14 cellular contexts compared by ENCODE assay signal in genomic region chr11:47267858-47268257, GRCh38. TPM values are rescaled to one million over a fixed set of nuclear protein-coding genes. Genes with fewer than 3 reads are reported as not detected.
DNase-seq lines count a peak whose midpoint lies in the region; ATAC-seq and TF ChIP-seq lines count a peak whose summit lies in the region.
"Had no signal": no experiment of that assay in that cellular context is flagged by ENCODE, and none has a peak within 500 bp of the region (broad histone marks: within the 10 kb centered on the region; RNA-seq: fewer than 3 reads in every experiment).

No MANE protein-coding gene starts in this region.

- intact Hi-C loops in spleen (cut with DNase I; ENCODE audit: low total_unique reads), result no loop called here
- intact Hi-C loops in PC-3 (cut with micrococcal nuclease), result no loop called here

- H3K36me3 Mint-ChIP-seq in T-helper 1 cell treated with Interleukin-12 subunit alpha and Interleukin-12 subunit beta and Interleukin-4 antibody, amounts not matched to agents 30 μg/mL and 1 μg/mL, for 36 hours (ENCODE audit: low read depth), result peaks cover 4% of the 10 kb centered on the region
- H3K36me3 Mint-ChIP-seq in WTC11, result no peaks in the 10 kb centered on the region

- TF ChIP-seq CTCF in WTC11 (IDR thresholded peaks at IDR 0.05), result no peak
- no peak for TF ChIP-seq CTCF in spleen (IDR thresholded peaks at IDR 0.05 in 8 of 11, conservative IDR thresholded peaks at IDR 0.05 in 3 of 11)
- TF ChIP-seq CTCF in PC-3 (conservative IDR thresholded peaks at IDR 0.05; ENCODE audit: low read depth, low read length), result no peak

- CTCF ChIA-PET in WTC11 (lab: Charles Lee), result interaction anchor here (0.7 to 1.8 kb wide), 7 partner anchors 9 to 90 kb away, joined by 3 to 17 read pairs (median 4); partner anchors contain the start of genes ACP2 and NR1H3
- CTCF ChIA-PET in PC-3 (lab: Charles Lee), result no interaction called here

- peaks cover 25% of the 10 kb centered on the region for H3K79me2 ChIP-seq in PC-3 (ENCODE audit: low read length)

- TF ChIP-seq POLR2A in spleen (IDR thresholded peaks at IDR 0.05), result no peak

- no peak overlapping the region for H2AFZ ChIP-seq in PC-3 (ENCODE audit: low read length)

- no peak for DNase-seq in T-helper 1 cell
- no peak for DNase-seq in WTC11 (ENCODE audit: low spot score)
- DNase-seq in spleen, result no peak
- DNase-seq in PC-3, result no peak
- DNase-seq: 8988T; activated CD4-positive, CD25-positive, alpha-beta regulatory T cell treated with anti-CD3 and anti-CD28 coated beads, Interleukin-2, amount 50 U/mL, for 72 hours; NCI-H2029; stimulated activated CD4-positive, alpha-beta T cell treated with anti-CD3 and anti-CD28 coated beads, Interleukin-4, amount 100 ng/mL, for 4 hours had no signal

- H3K36me3 ChIP-seq in iPS-20b (ENCODE audit: insufficient read depth, low read depth, low read length), result no peaks in the 10 kb centered on the region
- H3K36me3 ChIP-seq in spleen, result peaks cover 0 to 5% (median 0%) of the 10 kb centered on the region in 6 donors
- H3K36me3 ChIP-seq in PC-3 (ENCODE audit: low read depth, low read length), result no peaks in the 10 kb centered on the region
- H3K36me3 ChIP-seq: thoracic aorta had no signal

- no peaks in the 10 kb centered on the region for H3K9me2 ChIP-seq in PC-3 (replicated peaks; ENCODE audit: low read length)

- ATAC-seq in WTC11, result no peak
- ATAC-seq in HG02852 (IDR thresholded peaks at IDR 0.05; ENCODE audit: unreplicated experiment), result no peak
- ATAC-seq in PC-3, result no peak
- ATAC-seq in HG02759 (IDR thresholded peaks at IDR 0.05; ENCODE audit: unreplicated experiment), result no peak
- ATAC-seq: Panc1 had no signal

- no peaks in the 10 kb centered on the region for H3K9me3 Mint-ChIP-seq in T-helper 1 cell treated with Interleukin-12 subunit alpha and Interleukin-12 subunit beta and Interleukin-4 antibody, amounts not matched to agents 30 μg/mL and 1 μg/mL, for 36 hours
- no peaks in the 10 kb centered on the region for H3K9me3 Mint-ChIP-seq in WTC11

- H4K20me1 ChIP-seq in PC-3 (ENCODE audit: low read length), result peaks cover 14% of the 10 kb centered on the region; the same call in 1 of the 2 replicates

- no peaks in the 10 kb centered on the region for H3K9me3 ChIP-seq in iPS-20b (ENCODE audit: insufficient read depth, low read depth, low read length)
- no peaks in the 10 kb centered on the region for H3K9me3 ChIP-seq in spleen
- no peaks in the 10 kb centered on the region for H3K9me3 ChIP-seq in PC-3 (ENCODE audit: low read length)
- H3K9me3 ChIP-seq: thoracic aorta had no signal

- POLR2A ChIA-PET in WTC11 (lab: Charles Lee), result interaction anchor here (0.6 to 1.7 kb wide), 4 partner anchors 8 to 83 kb away, joined by 3 to 9 read pairs (median 3); partner anchors contain the start of gene NR1H3
- POLR2A ChIA-PET in PC-3 (lab: Charles Lee; ENCODE audit: unreplicated experiment), result no interaction called here

- H3K4me3 Mint-ChIP-seq in T-helper 1 cell treated with Interleukin-12 subunit alpha and Interleukin-12 subunit beta and Interleukin-4 antibody, amounts not matched to agents 30 μg/mL and 1 μg/mL, for 36 hours, result no peak overlapping the region
- H3K4me3 Mint-ChIP-seq in WTC11, result peak overlapping the region; percentile 92

- no peaks in the 10 kb centered on the region for H3K27me3 Mint-ChIP-seq in T-helper 1 cell treated with Interleukin-12 subunit alpha and Interleukin-12 subunit beta and Interleukin-4 antibody, amounts not matched to agents 30 μg/mL and 1 μg/mL, for 36 hours (ENCODE audit: low read depth)
- H3K27me3 Mint-ChIP-seq in WTC11 (ENCODE audit: low read depth), result no peaks in the 10 kb centered on the region

- no peaks in the 10 kb centered on the region for H3K27me3 ChIP-seq in iPS-20b (ENCODE audit: insufficient read depth, low read length)
- no peaks in the 10 kb centered on the region for H3K27me3 ChIP-seq in spleen (replicated peaks in 1 of 7)
- no peaks in the 10 kb centered on the region for H3K27me3 ChIP-seq in PC-3 (ENCODE audit: low read length)

- peak overlapping the region; percentile 79; the same call in 1 of the 2 replicates for H3K4me3 ChIP-seq in iPS-20b (ENCODE audit: low read length)
- no peak overlapping the region for H3K4me3 ChIP-seq in spleen
- H3K4me3 ChIP-seq in PC-3 (ENCODE audit: low read length), result no peak overlapping the region

- no TSS peak for BruUV-seq in PC-3 (replicated peaks; lab: Mats Ljungman, UMichigan)

- H3K9ac ChIP-seq in iPS-20b (ENCODE audit: low read depth, low read length), result peak overlapping the region; percentile 71; the same call in 1 of the 2 replicates
- H3K9ac ChIP-seq in PC-3 (ENCODE audit: low read length), result no peak overlapping the region

- H3F3A ChIP-seq in PC-3 (ENCODE audit: low read length, unreplicated experiment), result no peaks in the 10 kb centered on the region

- H3K27ac ChIP-seq in iPS-20b (ENCODE audit: low read length) (no peak overlapping the region), spleen (peak overlapping the region in 5 of 8 donors; percentile 96 to 99 (median 98)), PC-3 (ENCODE audit: low read length) (no peak overlapping the region)

- peaks cover 41% of the 10 kb centered on the region for H3K4me1 Mint-ChIP-seq in T-helper 1 cell treated with Interleukin-12 subunit alpha and Interleukin-12 subunit beta and Interleukin-4 antibody, amounts not matched to agents 30 μg/mL and 1 μg/mL, for 36 hours (ENCODE audit: low read depth)
- H3K4me1 Mint-ChIP-seq in WTC11, result peaks cover 39% of the 10 kb centered on the region

- H3K4me2 ChIP-seq in PC-3 (ENCODE audit: low read length), result no peak overlapping the region

- H3K27ac Mint-ChIP-seq in T-helper 1 cell treated with Interleukin-12 subunit alpha and Interleukin-12 subunit beta and Interleukin-4 antibody, amounts not matched to agents 30 μg/mL and 1 μg/mL, for 36 hours, result peak overlapping the region; percentile 39
- H3K27ac Mint-ChIP-seq in WTC11, result peak overlapping the region; percentile 94

- WGBS in spleen, 5 donors, result 54 to 67% (median 61%) methylated on average over 4 of the region's 4 CpGs

- peaks cover 16% of the 10 kb centered on the region for H3K4me1 ChIP-seq in iPS-20b (ENCODE audit: insufficient read depth, low read length)
- peaks cover 30 to 73% (median 58%) of the 10 kb centered on the region in 6 donors for H3K4me1 ChIP-seq in spleen
- peaks cover 30% of the 10 kb centered on the region for H3K4me1 ChIP-seq in PC-3 (ENCODE audit: insufficient read depth, low read length)

TF ChIP-seq in WTC11, 78 proteins besides CTCF, POLR2A, EP300 and RAD21 (continues in another document):
- no peak for TF ChIP-seq ZNF317 (CRISPR knock-in tag; IDR thresholded peaks at IDR 0.05; ENCODE audit: borderline replicate concordance, low read depth)
- no peak for TF ChIP-seq ATF6 (CRISPR knock-in tag; IDR thresholded peaks at IDR 0.05)
- no peak for TF ChIP-seq FOXP4 (CRISPR knock-in tag; IDR thresholded peaks at IDR 0.05)
- TF ChIP-seq MYBL2 (CRISPR knock-in tag; IDR thresholded peaks at IDR 0.05), result no peak
- TF ChIP-seq ZNF219 (CRISPR knock-in tag; IDR thresholded peaks at IDR 0.05; ENCODE audit: borderline replicate concordance), result no peak
- TF ChIP-seq TEAD4 (CRISPR knock-in tag; IDR thresholded peaks at IDR 0.05), result no peak
- TF ChIP-seq SMAD3 (CRISPR knock-in tag; IDR thresholded peaks at IDR 0.05; ENCODE audit: borderline replicate concordance), result no peak

RNA-seq across cellular contexts. Expression of gene MADD, which starts 2.1 kb away (rescaled TPM):
- total RNA-seq in WTC11 (2021), result 39.4 to 47.5 TPM (median 40.6 TPM) in 3 replicates
- total RNA-seq in spleen, result 10 to 100 TPM; 53.6 to 82.4 (median 70.1) TPM
- 10 to 100 TPM; 15.7 to 35.0 (median 26.1) TPM for polyA plus RNA-seq in spleen
- total RNA-seq in PC-3 (2014; rRNA removed), result 23.1 and 26.4 TPM in 2 replicates

RNA-seq across cellular contexts. Expression of gene NR1H3, which starts 10.1 kb away (rescaled TPM):
- 26.3 to 31.1 TPM (median 29.9 TPM) in 3 replicates for total RNA-seq in WTC11 (2021)
- total RNA-seq in spleen, result 100 to 1,000 TPM in 5 of 7 donors, 10 to 100 TPM in 2; 59.1 to 129 (median 119) TPM
- 100 to 1,000 TPM; 136 to 227 (median 219) TPM for polyA plus RNA-seq in spleen
- 14.2 and 31.6 TPM in 2 replicates for total RNA-seq in PC-3 (2014; rRNA removed)

RNA-seq across cellular contexts. Expression of gene ACP2, which starts 19.2 kb away (rescaled TPM):
- total RNA-seq in WTC11 (2021) (18.7 to 19.6 TPM (median 19.2 TPM) in 3 replicates), spleen (100 to 1,000 TPM in 2 of 7 donors, 10 to 100 TPM in 5; 43.9 to 113 (median 59.8) TPM), PC-3 (2014; rRNA removed) (24.2 and 26.6 TPM in 2 replicates)
- polyA plus RNA-seq in spleen, result 10 to 100 TPM; 18.9 to 34.4 (median 19.9) TPM

RNA-seq across cellular contexts. Expression of gene DDB2, which starts 53.1 kb away (rescaled TPM):
- total RNA-seq in WTC11 (2021) (124 to 144 TPM (median 124 TPM) in 3 replicates), spleen (10 to 100 TPM; 29.5 to 66.3 (median 42.5) TPM), PC-3 (2014; rRNA removed) (45.4 and 54.5 TPM in 2 replicates)
- polyA plus RNA-seq in spleen, result 100 to 1,000 TPM in 1 of 3 donors, 10 to 100 TPM in 2; 49.4 to 173 (median 72.7) TPM

Comparison
In these comparisons a context has a peak if more than half of its experiments do, and no peak if none do; other contexts are left out.
1. H3K27ac ChIP-seq: peak in spleen (5 of 8); none in iPS-20b (single experiment) and PC-3 (single experiment).